In the genomic region with DNA sequence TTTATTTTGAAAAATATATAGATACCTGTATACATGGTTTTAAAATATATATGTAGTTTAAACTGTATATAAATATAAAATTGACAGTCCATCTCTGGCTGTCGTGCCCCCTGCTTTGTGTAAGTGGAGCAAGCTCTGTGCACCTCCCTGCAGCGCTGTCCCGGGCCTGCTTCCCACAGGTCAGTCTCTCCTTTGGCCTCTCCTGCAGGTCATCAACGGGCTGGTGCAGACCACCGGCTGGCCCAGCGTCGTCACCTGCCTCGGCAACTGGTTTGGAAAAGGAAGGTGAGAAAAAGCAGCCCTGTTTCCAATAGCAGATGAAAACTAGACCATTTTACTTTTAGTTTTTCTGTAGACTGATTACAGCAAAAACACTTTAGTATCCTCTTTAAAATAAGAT, we compare ENCODE assay signal across 27 cellular contexts. TPM values are rescaled to one million over a fixed set of nuclear protein-coding genes. Genes with fewer than 3 reads are reported as not detected.
"Had no signal": no experiment of that assay in that cellular context is flagged by ENCODE, and none has a peak within 500 bp of the region (broad histone marks: within the 10 kb centered on the region; RNA-seq: fewer than 3 reads in every experiment).

No MANE protein-coding gene starts in this region.

- DNase-seq: cerebellar nuclear complex; cortex of kidney; effector memory CD8-positive, alpha-beta T cell; erythroblast; esophagus squamous epithelium; foreskin melanocyte; hypothalamus; immature natural killer cell; islet precursor cell; kidney glomerular epithelial cell; mammary epithelial cell; mesendoderm; midbrain; naive thymus-derived CD4-positive, alpha-beta T cell; occipital lobe; stimulated activated CD4-positive, alpha-beta T cell treated with anti-CD3 and anti-CD28 coated beads, Interleukin-4, amount 100 ng/mL, for 4 hours; stimulated activated naive CD8-positive, alpha-beta T cell treated with anti-CD3 and anti-CD28 coated beads, Interleukin-15, Interleukin-2, amounts not matched to agents 100 U/mL and 50 U/mL, for 24 hours; substantia nigra; testis had no signal

- H3K4me3 ChIP-seq: esophagus squamous epithelium, ovary, testis, tibial artery had no signal

- H3K4me1 ChIP-seq: esophagus squamous epithelium, testis, tibial artery had no signal

- H3K4me3 Mint-ChIP-seq: effector memory CD8-positive, alpha-beta T cell; immature natural killer cell; naive thymus-derived CD4-positive, alpha-beta T cell; nephron; stimulated activated memory B cell treated with anti-CD40 and anti-IgM and Interleukin-4, amounts not matched to agents 10 μg/mL and 1 μg/mL and 100 μg/mL, for 72 hours; type B pancreatic cell had no signal

- H3K36me3 ChIP-seq: ovary had no signal

- H3K27ac Mint-ChIP-seq: effector memory CD8-positive, alpha-beta T cell; immature natural killer cell; naive thymus-derived CD4-positive, alpha-beta T cell; nephron; stimulated activated memory B cell treated with anti-CD40 and anti-IgM and Interleukin-4, amounts not matched to agents 10 μg/mL and 1 μg/mL and 100 μg/mL, for 72 hours; type B pancreatic cell had no signal

- H3K27me3 ChIP-seq: esophagus squamous epithelium, ovary, testis, tibial artery had no signal

- H3K9me3 Mint-ChIP-seq: effector memory CD8-positive, alpha-beta T cell; immature natural killer cell; naive thymus-derived CD4-positive, alpha-beta T cell; nephron; stimulated activated memory B cell treated with anti-CD40 and anti-IgM and Interleukin-4, amounts not matched to agents 10 μg/mL and 1 μg/mL and 100 μg/mL, for 72 hours; type B pancreatic cell had no signal

- H3K27ac ChIP-seq: esophagus squamous epithelium, ovary, testis, tibial artery had no signal

- H3K9me3 ChIP-seq: esophagus squamous epithelium, ovary, testis, tibial artery had no signal

- H3K27me3 Mint-ChIP-seq: effector memory CD8-positive, alpha-beta T cell; naive thymus-derived CD4-positive, alpha-beta T cell; stimulated activated memory B cell treated with anti-CD40 and anti-IgM and Interleukin-4, amounts not matched to agents 10 μg/mL and 1 μg/mL and 100 μg/mL, for 72 hours; type B pancreatic cell had no signal

- ATAC-seq: effector memory CD8-positive, alpha-beta T cell; naive thymus-derived CD4-positive, alpha-beta T cell; sciatic nerve; stimulated activated memory B cell treated with anti-CD40 and anti-IgM and Interleukin-4, amounts not matched to agents 10 μg/mL and 1 μg/mL and 100 μg/mL, for 72 hours; stimulated activated naive CD8-positive, alpha-beta T cell treated with anti-CD3 and anti-CD28 coated beads, Interleukin-15, Interleukin-2, amounts not matched to agents 100 U/mL and 50 U/mL, for 24 hours had no signal

RNA-seq across cellular contexts. Expression of gene RSPH1, which starts 46.2 kb away (rescaled TPM):
- total RNA-seq: dermis microvascular lymphatic vessel endothelial cell, skeletal muscle tissue had no signal
- polyA plus RNA-seq: naive thymus-derived CD4-positive, alpha-beta T cell had no signal
